In genomic region chr19:2387367-2388288, GRCh38 we compare ENCODE assay signal across 1 cellular context.
TF ChIP-seq lines count a peak whose summit lies in the region.

No MANE protein-coding gene starts in this region.

TF ChIP-seq in K562, 482 proteins besides CTCF, POLR2A, EP300 and RAD21 (continued from another document and continues in another):
- TF ChIP-seq POLR3G (IDR thresholded peaks at IDR 0.05; ENCODE audit: extremely low read depth, insufficient read length, insufficient replicate concordance), result no peak
- TF ChIP-seq ZNF592 (IDR thresholded peaks at IDR 0.05), result no peak
- no peak for TF ChIP-seq PHF8 (IDR thresholded peaks at IDR 0.05; ENCODE audit: borderline replicate concordance, low read length)
- no peak for TF ChIP-seq SPI1 (IDR thresholded peaks at IDR 0.05; ENCODE audit: borderline replicate concordance, low read depth, low read length)
- TF ChIP-seq PHF20 (IDR thresholded peaks at IDR 0.05; ENCODE audit: partially characterized antibody), result no peak
- no peak for TF ChIP-seq RBM22 (IDR thresholded peaks at IDR 0.05; ENCODE audit: low read depth, low read length, poor library complexity, severe bottlenecking)
- TF ChIP-seq DDX20 (tag; IDR thresholded peaks at IDR 0.05; ENCODE audit: low read depth), result no peak
- TF ChIP-seq ATF7 (IDR thresholded peaks at IDR 0.05), result peak; percentile 90
- no peak for TF ChIP-seq RBM25 (IDR thresholded peaks at IDR 0.05; ENCODE audit: low read depth, low read length, severe bottlenecking)
- TF ChIP-seq ZBTB1 (CRISPR knock-in tag; IDR thresholded peaks at IDR 0.05; ENCODE audit: borderline replicate concordance, low read depth), result no peak
- no peak for TF ChIP-seq CLOCK (CRISPR knock-in tag; IDR thresholded peaks at IDR 0.05; ENCODE audit: borderline replicate concordance)
- TF ChIP-seq ZNF184 (CRISPR knock-in tag; IDR thresholded peaks at IDR 0.05), result no peak
- 0 out of 2 replicates have a peak, but pooled peaks have one; percentile 39 for TF ChIP-seq NKRF (IDR thresholded peaks at IDR 0.05; ENCODE audit: borderline replicate concordance)
- TF ChIP-seq NONO (IDR thresholded peaks at IDR 0.05; ENCODE audit: low read depth in 2 of 2, low read length in 1 of 2), result no peak
- peak; percentile 58; the same call in 1 of the 2 replicates for TF ChIP-seq NFRKB (IDR thresholded peaks at IDR 0.05; ENCODE audit: low read depth)
- no peak for TF ChIP-seq ZNF212 (CRISPR knock-in tag; IDR thresholded peaks at IDR 0.05)
- no peak for TF ChIP-seq BCL6 (CRISPR knock-in tag; IDR thresholded peaks at IDR 0.05)
- TF ChIP-seq TFAM (CRISPR knock-in tag; conservative IDR thresholded peaks at IDR 0.05), result no peak
- peak; percentile 79 for TF ChIP-seq ATF4 (CRISPR knock-in tag; IDR thresholded peaks at IDR 0.05)
- TF ChIP-seq ETS2 (tag; IDR thresholded peaks at IDR 0.05; ENCODE audit: borderline replicate concordance, poor library complexity, severe bottlenecking), result no peak
- no peak for TF ChIP-seq FOXA1 (IDR thresholded peaks at IDR 0.05; ENCODE audit: borderline replicate concordance)
- TF ChIP-seq HBP1 (CRISPR knock-in tag; IDR thresholded peaks at IDR 0.05), result no peak
- no peak for TF ChIP-seq CUX1 (CRISPR knock-in tag; IDR thresholded peaks at IDR 0.05)
- no peak for TF ChIP-seq BRCA1 (IDR thresholded peaks at IDR 0.05)
- TF ChIP-seq BRCA1 (CRISPR knock-in tag; IDR thresholded peaks at IDR 0.05), result no peak
- no peak for TF ChIP-seq NR0B1 (IDR thresholded peaks at IDR 0.05; ENCODE audit: partially characterized antibody)
- no peak for TF ChIP-seq NEUROD1 (IDR thresholded peaks at IDR 0.05; ENCODE audit: borderline replicate concordance, low read depth, low read length, partially characterized antibody)
- no peak for TF ChIP-seq ZNF263 (CRISPR knock-in tag; IDR thresholded peaks at IDR 0.05; ENCODE audit: borderline replicate concordance)
- no peak for TF ChIP-seq MCM3 (IDR thresholded peaks at IDR 0.05)
